Comparison of ENCODE assay signal across 9 cellular contexts in the genomic region with DNA sequence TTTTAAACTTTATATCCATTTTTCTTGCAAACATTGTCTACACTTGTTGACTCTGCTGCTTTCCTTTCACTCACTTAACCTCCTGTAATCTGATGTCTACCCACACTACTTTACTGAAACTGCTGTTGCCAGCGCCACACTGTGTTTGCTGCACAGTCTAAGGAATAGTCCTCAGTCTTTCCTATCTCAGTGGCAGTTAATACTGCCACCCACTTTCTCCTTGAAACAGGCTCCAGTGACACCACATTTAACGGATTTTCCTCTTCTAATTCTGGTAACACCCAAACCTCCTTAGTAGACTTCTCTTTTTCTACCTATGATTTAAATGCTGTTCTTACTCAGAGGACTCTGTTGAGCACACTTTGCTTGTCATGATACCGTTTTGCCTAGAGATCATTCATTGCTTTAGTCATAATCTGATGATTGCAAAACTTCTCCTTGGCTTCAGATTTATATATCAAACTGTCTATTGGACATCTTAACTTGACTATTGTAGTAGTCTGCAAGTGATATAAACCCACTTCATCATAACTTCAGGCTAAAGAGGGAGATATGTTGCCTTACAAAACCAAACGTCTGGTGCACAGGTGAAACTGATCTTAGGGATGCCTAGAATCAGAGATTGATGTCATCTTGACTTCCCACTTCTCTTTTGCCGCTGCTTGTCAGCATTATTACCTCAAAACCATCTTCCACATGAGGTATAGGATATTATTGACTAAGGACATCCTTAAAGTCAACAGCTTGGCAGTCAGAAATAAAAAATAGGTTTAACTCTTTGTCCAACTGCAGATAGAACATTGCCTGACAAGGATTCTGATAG.
DNase-seq lines count a peak whose midpoint lies in the region; ATAC-seq and TF ChIP-seq lines count a peak whose summit lies in the region.
"Had no signal": no experiment of that assay in that cellular context is flagged by ENCODE, and none has a peak within 500 bp of the region (broad histone marks: within the 10 kb centered on the region; RNA-seq: fewer than 3 reads in every experiment).

No MANE protein-coding gene starts in this region.

- no TSS peak for BruUV-seq in Calu3 (replicated peaks; lab: Mats Ljungman, UMichigan)

- no peaks in the 10 kb centered on the region for H3K9me3 Mint-ChIP-seq in osteocyte (ENCODE audit: unreplicated experiment)
- no peaks in the 10 kb centered on the region for H3K9me3 Mint-ChIP-seq in Calu3 (ENCODE audit: low read depth, unreplicated experiment)

- H3K4me3 Mint-ChIP-seq in osteocyte (ENCODE audit: unreplicated experiment) (no peak overlapping the region), Calu3 (ENCODE audit: low read depth, unreplicated experiment) (no peak overlapping the region)

- DNase-seq in osteocyte (ENCODE audit: extremely low spot score, unreplicated experiment) (no peak), Calu3 (no peak), germinal center (ENCODE audit: low spot score) (no peak), left cardiac atrium (no peak)
- DNase-seq: hypothalamus had no signal

- CTCF ChIA-PET in Calu3 (lab: Charles Lee), result no interaction called here

- intact Hi-C loops in Calu3 (cut with micrococcal nuclease; ENCODE audit: unreplicated experiment), result no loop called here
- intact Hi-C loops in left cardiac atrium (cut with DNase I), result no loop called here

- no peak for TF ChIP-seq CTCF in VCaP (conservative IDR thresholded peaks at IDR 0.05)
- TF ChIP-seq CTCF in osteocyte (IDR thresholded peaks at IDR 0.05), result no peak
- no peak for TF ChIP-seq CTCF in Calu3 (IDR thresholded peaks at IDR 0.05; ENCODE audit: unreplicated experiment)

- peak overlapping the region; percentile 13 for H3K27ac Mint-ChIP-seq in osteocyte (ENCODE audit: unreplicated experiment)
- H3K27ac Mint-ChIP-seq in Calu3 (ENCODE audit: unreplicated experiment), result no peak overlapping the region

- peak; percentile 65 for ATAC-seq in GM18868 (IDR thresholded peaks at IDR 0.05; ENCODE audit: unreplicated experiment)
- peak; percentile 44 for ATAC-seq in HG03103 (IDR thresholded peaks at IDR 0.05; ENCODE audit: low read depth, unreplicated experiment)
- ATAC-seq in HG03135 (IDR thresholded peaks at IDR 0.05; ENCODE audit: unreplicated experiment), result no peak
- no peak for ATAC-seq in left cardiac atrium

- H3K36me3 Mint-ChIP-seq in osteocyte (ENCODE audit: unreplicated experiment) (peaks cover 12% of the 10 kb centered on the region), Calu3 (ENCODE audit: insufficient read depth, unreplicated experiment) (no peaks in the 10 kb centered on the region)

- H3K27me3 Mint-ChIP-seq in osteocyte (ENCODE audit: unreplicated experiment) (no peaks in the 10 kb centered on the region), Calu3 (ENCODE audit: unreplicated experiment) (no peaks in the 10 kb centered on the region)

- peak overlapping the region; percentile 66 for H3K27ac ChIP-seq in VCaP

- peaks cover 29% of the 10 kb centered on the region for H3K4me1 Mint-ChIP-seq in osteocyte (ENCODE audit: unreplicated experiment)
- H3K4me1 Mint-ChIP-seq in Calu3 (ENCODE audit: low read depth, unreplicated experiment), result peaks cover 37% of the 10 kb centered on the region

Comparison
In these comparisons a context has a peak if more than half of its experiments do, and no peak if none do; other contexts are left out.
1. ATAC-seq: peak in GM18868 (single experiment) and HG03103 (single experiment); none in HG03135 (single experiment) and left cardiac atrium (0 of 2).